22 cellular contexts compared by ENCODE assay signal in the genomic region with DNA sequence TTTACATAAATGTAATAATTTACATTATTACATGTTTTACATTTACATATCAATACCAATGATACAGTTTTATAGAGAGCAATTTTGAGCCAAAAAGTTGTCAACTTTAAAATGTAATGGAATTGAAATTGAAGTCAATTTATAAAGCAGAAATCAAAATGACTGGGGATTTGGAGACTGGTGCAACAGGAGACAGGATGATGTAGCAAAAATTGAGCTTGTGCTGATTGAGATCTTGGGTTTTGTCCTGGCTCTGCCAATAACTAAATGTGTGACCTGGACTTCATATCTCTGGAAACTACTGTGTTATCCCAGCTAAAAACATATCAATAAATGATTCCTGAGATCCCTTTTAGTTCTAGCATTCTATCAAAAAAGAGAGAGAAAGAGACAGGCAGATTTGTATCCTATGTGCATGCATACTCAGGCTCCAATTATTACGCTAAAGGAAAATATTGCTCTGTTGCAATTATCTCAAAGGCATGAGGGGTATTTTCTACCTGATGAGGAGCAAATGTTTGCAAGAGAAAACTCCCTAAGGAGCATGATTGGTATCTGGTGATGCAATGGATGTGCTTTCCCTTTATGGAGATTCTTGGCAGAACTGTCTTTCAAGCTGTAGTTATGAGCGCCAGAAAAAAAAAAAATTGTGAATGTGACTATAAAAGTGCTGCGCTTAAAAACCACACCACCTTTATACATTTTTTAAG. TPM values are rescaled to one million over a fixed set of nuclear protein-coding genes. Genes with fewer than 3 reads are reported as not detected.
DNase-seq lines count a peak whose midpoint lies in the region; ATAC-seq and TF ChIP-seq lines count a peak whose summit lies in the region.
"Had no signal": no experiment of that assay in that cellular context is flagged by ENCODE, and none has a peak within 500 bp of the region (broad histone marks: within the 10 kb centered on the region; RNA-seq: fewer than 3 reads in every experiment).

No MANE protein-coding gene starts in this region.

- no peak for TF ChIP-seq RAD21 in HCT116 (IDR thresholded peaks at IDR 0.05; ENCODE audit: low read depth)

- ATAC-seq in HCT116 (no peak), GM21786 (IDR thresholded peaks at IDR 0.05; ENCODE audit: unreplicated experiment) (no peak)
- ATAC-seq: Right ventricle myocardium inferior had no signal

- BruUV-seq in HCT116 (replicated peaks; lab: Mats Ljungman, UMichigan), result no TSS peak
- BruUV-seq in mammary epithelial cell (replicated peaks; lab: Mats Ljungman, UMichigan), result no TSS peak

- H3K4me1 ChIP-seq in HCT116 (ENCODE audit: control insufficient read depth in 1 of 2, insufficient read depth in 2 of 2, low read length in 2 of 2), result no peaks in the 10 kb centered on the region
- no peaks in the 10 kb centered on the region for H3K4me1 ChIP-seq in mammary epithelial cell (ENCODE audit: insufficient read depth, low read length)
- H3K4me1 ChIP-seq in mesendoderm (ENCODE audit: control insufficient read depth, low read depth, low read length), result no peaks in the 10 kb centered on the region
- H3K4me1 ChIP-seq: BLaER1, SJSA1 had no signal

- no peak overlapping the region for H2BK120ac ChIP-seq in mesendoderm (ENCODE audit: low read depth, low read length)

- TF ChIP-seq POLR2A in HCT116 (IDR thresholded peaks at IDR 0.05; ENCODE audit: borderline replicate concordance, extremely low read depth, insufficient read depth, insufficient read length), result no peak

- H3K23ac ChIP-seq in mesendoderm (ENCODE audit: low read length), result no peak overlapping the region

- no peaks in the 10 kb centered on the region for H3K27me3 ChIP-seq in HCT116 (ENCODE audit: insufficient read depth, low read length)
- no peaks in the 10 kb centered on the region for H3K27me3 ChIP-seq in mammary epithelial cell (ENCODE audit: insufficient read depth, low read length)
- no peaks in the 10 kb centered on the region for H3K27me3 ChIP-seq in mesendoderm (ENCODE audit: insufficient read depth, low read length, poor library complexity)
- H3K27me3 ChIP-seq: BLaER1, SJSA1 had no signal

- no peak overlapping the region for H2BK15ac ChIP-seq in mesendoderm (replicated peaks; ENCODE audit: low read depth)

- no peak overlapping the region for H4K8ac ChIP-seq in mesendoderm (ENCODE audit: low read depth, low read length)

- dilution Hi-C loops in mammary epithelial cell (cut with HindIII; ENCODE audit: low sequenced_read_pairs), result no loop called here

- H3K4me2 ChIP-seq in HCT116 (ENCODE audit: low read length) (no peak overlapping the region), mammary epithelial cell (ENCODE audit: insufficient read depth, low read depth, low read length) (no peak overlapping the region), mesendoderm (ENCODE audit: low read length) (no peak overlapping the region)
- H3K4me2 ChIP-seq: BLaER1 had no signal

- no peak overlapping the region for H3K4ac ChIP-seq in mesendoderm (ENCODE audit: low read depth, low read length)

- RAD21 ChIA-PET in HCT116 (lab: Charles Lee; ENCODE audit: low non-redundant PET in 1 of 2, low total read pairs in 2 of 2, uncharacterized antibody in 2 of 2, unreplicated experiment in 2 of 2), result no interaction called here

- H3K79me1 ChIP-seq in mesendoderm (ENCODE audit: low read length), result no peaks in the 10 kb centered on the region

- H3K9ac ChIP-seq in HCT116 (ENCODE audit: low read length), result no peak overlapping the region
- no peak overlapping the region for H3K9ac ChIP-seq in mammary epithelial cell (ENCODE audit: insufficient read depth, low read length)
- no peak overlapping the region for H3K9ac ChIP-seq in mesendoderm (ENCODE audit: low read length)
- H3K9ac ChIP-seq: BLaER1 had no signal

- peak overlapping the region; percentile 18 for H2AFZ ChIP-seq in HCT116 (ENCODE audit: low read depth, low read length, poor library complexity, severe bottlenecking)
- H2AFZ ChIP-seq in mammary epithelial cell (ENCODE audit: low read depth, low read length), result no peak overlapping the region

- intact Hi-C loops in HCT116 (cut with micrococcal nuclease), result no loop called here
- intact Hi-C loops in mammary epithelial cell (cut with micrococcal nuclease), result no loop called here

- H4K5ac ChIP-seq in mesendoderm (ENCODE audit: low read length), result no peak overlapping the region

- H2BK5ac ChIP-seq in mesendoderm (ENCODE audit: low read length), result no peak overlapping the region

- in situ Hi-C loops in mammary epithelial cell (cut with MboI; ENCODE audit: low sequenced_read_pairs in 2 of 2), result no loop called here

- POLR2A ChIA-PET in HCT116 (lab: Charles Lee), result no interaction called here

- no peaks in the 10 kb centered on the region for H3K36me3 ChIP-seq in HCT116 (ENCODE audit: control insufficient read depth in 1 of 2, insufficient read depth in 2 of 2, low read length in 2 of 2)
- H3K36me3 ChIP-seq in mammary epithelial cell (ENCODE audit: insufficient read depth, low read length), result no peaks in the 10 kb centered on the region
- no peaks in the 10 kb centered on the region for H3K36me3 ChIP-seq in mesendoderm (ENCODE audit: control insufficient read depth, insufficient read depth, low read length)
- H3K36me3 ChIP-seq: BLaER1, SJSA1 had no signal

- H3K79me2 ChIP-seq in HCT116 (ENCODE audit: insufficient read depth, low read length), result no peaks in the 10 kb centered on the region
- no peaks in the 10 kb centered on the region for H3K79me2 ChIP-seq in mammary epithelial cell (ENCODE audit: insufficient read depth, low read length)
- H3K79me2 ChIP-seq in mesendoderm (ENCODE audit: control insufficient read depth, insufficient read depth, low read length), result no peaks in the 10 kb centered on the region

- DNase-seq in HCT116 (ENCODE audit: low read depth, low spot score) (no peak), NCI-H226 (peak; percentile 57), mammary epithelial cell (peak; percentile 22), mesendoderm (peak; percentile 12), islet precursor cell (no peak), CD1c-positive myeloid dendritic cell (ENCODE audit: extremely low spot score) (no peak)
- DNase-seq: CD4-positive, alpha-beta memory T cell; GDM1; H7; HFFc6; MM.1S; NCI-H1092; NCI-H1436; NCI-H187 treated with DMSO at 0.1 percent for 48 hours; NCI-H2107; NCI-H524 treated with DMSO at 0.1 percent for 48 hours had no signal

- 78% methylated on average over 3 of the region's 3 CpGs for WGBS in mammary epithelial cell (ENCODE audit: low coverage, missing lambda C conversion rate)
- WGBS in mesendoderm (ENCODE audit: extremely low coverage, insufficient coverage, low lambda C conversion rate), result no CpG with 5 or more reads among the region's 3 CpGs

- no peak overlapping the region for H3K27ac ChIP-seq in HCT116 (ENCODE audit: low read depth, low read length)
- H3K27ac ChIP-seq in mammary epithelial cell (ENCODE audit: insufficient read depth, low read depth, low read length), result no peak overlapping the region
- H3K27ac ChIP-seq in mesendoderm (ENCODE audit: low read depth, low read length), result no peak overlapping the region
- H3K27ac ChIP-seq: BLaER1, SJSA1 had no signal

- H3K9me3 ChIP-seq in HCT116 (ENCODE audit: control insufficient read depth in 1 of 2, insufficient read depth in 1 of 2, low read depth in 1 of 2, low read length in 2 of 2), result no peaks in the 10 kb centered on the region
- H3K9me3 ChIP-seq in mammary epithelial cell (replicated peaks; ENCODE audit: insufficient read depth, low read length), result no peaks in the 10 kb centered on the region
- H3K9me3 ChIP-seq: SJSA1 had no signal

- H3K56ac ChIP-seq in mesendoderm (ENCODE audit: low read length), result no peak overlapping the region

- no peak overlapping the region for H3K4me3 ChIP-seq in HCT116 (replicated peaks in 1 of 2; ENCODE audit: low read depth in 1 of 2, low read length in 2 of 2)
- no peak overlapping the region for H3K4me3 ChIP-seq in mammary epithelial cell (replicated peaks in 1 of 3; ENCODE audit: insufficient read depth in 1 of 3, low read depth in 2 of 3, low read length in 3 of 3)
- H3K4me3 ChIP-seq in mesendoderm (ENCODE audit: low read length), result no peak overlapping the region
- H3K4me3 ChIP-seq: BLaER1, SJSA1 had no signal

- 0 out of 2 replicates have a peak, but pooled peaks cover 5% of the 10 kb centered on the region for H3K9me2 ChIP-seq in HCT116 (ENCODE audit: insufficient read depth)

- TF ChIP-seq CTCF in HCT116 (IDR thresholded peaks at IDR 0.05 in 2 of 3, conservative IDR thresholded peaks at IDR 0.05 in 1 of 3; ENCODE audit: borderline replicate concordance in 1 of 3, insufficient read depth in 1 of 3, low read depth in 2 of 3, low read length in 2 of 3) (no peak), mammary epithelial cell (conservative IDR thresholded peaks at IDR 0.05 in 1 of 2, IDR thresholded peaks at IDR 0.05 in 1 of 2; ENCODE audit: extremely low read depth in 1 of 2, insufficient read depth in 1 of 2, low read depth in 1 of 2, low read length in 2 of 2) (no peak)

- no peak overlapping the region for H3K18ac ChIP-seq in mesendoderm (ENCODE audit: low read length)

- CTCF ChIA-PET in HCT116 (lab: Charles Lee), result no interaction called here
- CTCF ChIA-PET in mammary epithelial cell (lab: Charles Lee; ENCODE audit: low non-redundant PET), result no interaction called here

- H4K20me1 ChIP-seq in HCT116 (ENCODE audit: insufficient read depth) (no peaks in the 10 kb centered on the region), mammary epithelial cell (ENCODE audit: insufficient read depth, low read length) (no peaks in the 10 kb centered on the region)
- H4K20me1 ChIP-seq: BLaER1 had no signal

- H2AK5ac ChIP-seq in mesendoderm (ENCODE audit: low read length), result no peak overlapping the region

RNA-seq across cellular contexts. Expression of gene EXOC1L, which starts 14.7 kb away (rescaled TPM):
- not detected for total RNA-seq in HCT116 (2021; ENCODE audit: unreplicated experiment)
- polyA plus RNA-seq in HCT116 (2012), result not detected in 2 replicates
- total RNA-seq in mammary epithelial cell, result not detected
- polyA plus RNA-seq in mammary epithelial cell, result not detected
- not detected for polyA minus RNA-seq in mammary epithelial cell
- polyA plus RNA-seq in mesendoderm (2013, experiment 1 of 2), result 0.13 TPM
- 0.10 TPM for polyA plus RNA-seq in mesendoderm (2013, experiment 2 of 2)
- total RNA-seq: CD4-positive, alpha-beta memory T cell; Daoy; H7; HFFc6; LHCN-M2; Right ventricle myocardium inferior; SJSA1 had no signal
- polyA plus RNA-seq: CD4-positive, alpha-beta memory T cell had no signal

RNA-seq across cellular contexts. Expression of gene EXOC1, which starts 19.2 kb away (rescaled TPM):
- total RNA-seq in HCT116 (2021; ENCODE audit: unreplicated experiment) (17.6 TPM), mammary epithelial cell (10 to 100 TPM; 33.2 to 37.3 TPM)
- polyA plus RNA-seq in HCT116 (2012), result 7.4 and 8.9 TPM in 2 replicates
- polyA plus RNA-seq in mammary epithelial cell, result 13.4 TPM
- polyA minus RNA-seq in mammary epithelial cell, result 4.7 TPM
- polyA plus RNA-seq in mesendoderm (2013, experiment 1 of 2), result 11.9 TPM
- polyA plus RNA-seq in mesendoderm (2013, experiment 2 of 2), result 12.3 TPM

Comparison
In these comparisons a context has a peak if more than half of its experiments do, and no peak if none do; other contexts are left out.
1. DNase-seq: peak in NCI-H226 (single experiment), mammary epithelial cell (single experiment) and mesendoderm (single experiment); none in HCT116 (single experiment), islet precursor cell (single experiment) and CD1c-positive myeloid dendritic cell (single experiment).